10 cellular contexts compared by ENCODE assay signal in genomic region chr1:61851849-61852692, GRCh38.
A peak's percentile ranks its signal among the peaks of the same experiment; 100 is the strongest.
DNase-seq lines count a peak whose midpoint lies in the region; ATAC-seq and TF ChIP-seq lines count a peak whose summit lies in the region.
"Had no signal": no experiment of that assay in that cellular context is flagged by ENCODE, and none has a peak within 500 bp of the region (broad histone marks: within the 10 kb centered on the region; RNA-seq: fewer than 3 reads in every experiment).

No MANE protein-coding gene starts in this region.

- H3K4me1 ChIP-seq in testis: no peaks in the 10 kb centered on the region

- H3K27me3 Mint-ChIP-seq in activated CD4-positive, alpha-beta T cell treated with anti-CD3 and anti-CD28 coated beads, Interleukin-2, amount 10 ng/mL, durations not matched to agents 24 days and 14 days: no peaks in the 10 kb centered on the region
- no peaks in the 10 kb centered on the region for H3K27me3 Mint-ChIP-seq in brain
- H3K27me3 Mint-ChIP-seq: activated naive CD8-positive, alpha-beta T cell had no signal

- no peaks in the 10 kb centered on the region for H3K9me3 Mint-ChIP-seq in activated CD4-positive, alpha-beta T cell treated with anti-CD3 and anti-CD28 coated beads, Interleukin-2, amount 10 ng/mL, durations not matched to agents 24 days and 14 days
- no peaks in the 10 kb centered on the region for H3K9me3 Mint-ChIP-seq in brain
- H3K9me3 Mint-ChIP-seq: CD8-positive, alpha-beta memory T cell had no signal

- no peaks in the 10 kb centered on the region for H3K36me3 Mint-ChIP-seq in activated CD4-positive, alpha-beta T cell treated with anti-CD3 and anti-CD28 coated beads, Interleukin-2, amount 10 ng/mL, durations not matched to agents 24 days and 14 days (ENCODE audit: low read depth)
- peaks cover 3% of the 10 kb centered on the region for H3K36me3 Mint-ChIP-seq in brain

- TF ChIP-seq CTCF in brain (conservative IDR thresholded peaks at IDR 0.05): peak; percentile 75 to 86
- peak in 2 of 3 experiments; percentile 44 to 62 for TF ChIP-seq CTCF in testis (IDR thresholded peaks at IDR 0.05)

- peaks cover 2% of the 10 kb centered on the region for H3K4me1 Mint-ChIP-seq in activated CD4-positive, alpha-beta T cell treated with anti-CD3 and anti-CD28 coated beads, Interleukin-2, amount 10 ng/mL, durations not matched to agents 24 days and 14 days
- peaks cover 32% of the 10 kb centered on the region for H3K4me1 Mint-ChIP-seq in brain
- H3K4me1 Mint-ChIP-seq: CD8-positive, alpha-beta memory T cell had no signal

- no peaks in the 10 kb centered on the region for H3K36me3 ChIP-seq in testis (ENCODE audit: low read depth, missing control alignments)

- no peaks in the 10 kb centered on the region for H3K9me3 ChIP-seq in testis

- peak; percentile 75 for DNase-seq in activated CD4-positive, alpha-beta T cell treated with anti-CD3 and anti-CD28 coated beads, Interleukin-2, amount 10 ng/mL, durations not matched to agents 24 days and 14 days
- no peak for DNase-seq in activated CD4-positive, alpha-beta T cell treated with anti-CD3 and anti-CD28 coated beads, Interleukin-2, amount 50 U/mL, for 1 hour
- DNase-seq in NCI-H69 (lab: John Stamatoyannopoulos, UW) (peak; percentile 58), iris pigment epithelial cell (ENCODE audit: low read depth) (peak; percentile 73), testis (no peak)

- no peak for TF ChIP-seq POLR2A in testis (IDR thresholded peaks at IDR 0.05)

- peak; percentile 78 for ATAC-seq in HG03432 (IDR thresholded peaks at IDR 0.05; ENCODE audit: unreplicated experiment)
- ATAC-seq in HG03097 (IDR thresholded peaks at IDR 0.05; ENCODE audit: low FRiP score, unreplicated experiment): no peak

- H3K27ac Mint-ChIP-seq in activated CD4-positive, alpha-beta T cell treated with anti-CD3 and anti-CD28 coated beads, Interleukin-2, amount 10 ng/mL, durations not matched to agents 24 days and 14 days: no peak overlapping the region
- peak overlapping the region in 4 of 5 experiments; percentile 59 to 93 (median 78) for H3K27ac Mint-ChIP-seq in brain
- H3K27ac Mint-ChIP-seq: activated naive CD8-positive, alpha-beta T cell had no signal

- no peak overlapping the region for H3K4me3 Mint-ChIP-seq in activated CD4-positive, alpha-beta T cell treated with anti-CD3 and anti-CD28 coated beads, Interleukin-2, amount 10 ng/mL, durations not matched to agents 24 days and 14 days
- H3K4me3 Mint-ChIP-seq in brain: no peak overlapping the region
- H3K4me3 Mint-ChIP-seq: activated naive CD8-positive, alpha-beta T cell; CD8-positive, alpha-beta memory T cell had no signal

- H3K27me3 ChIP-seq in testis: no peaks in the 10 kb centered on the region

- H3K27ac ChIP-seq in testis: no peak overlapping the region

- 74 to 79% methylated on average over 6 of the region's 6 CpGs for WGBS in testis, 2 donors

- H3K4me3 ChIP-seq in testis: no peak overlapping the region

- intact Hi-C loops in activated CD4-positive, alpha-beta T cell treated with anti-CD3 and anti-CD28 coated beads, Interleukin-2, amount 10 ng/mL, durations not matched to agents 24 days and 14 days (cut with micrococcal nuclease): loop anchor here (2.0 to 10.0 kb wide), 5 partner anchors 263 to 1877 kb away; no protein-coding TSS in a partner anchor
- intact Hi-C loops in testis (cut with DNase I; ENCODE audit: low total_unique reads): loop anchor here (10.0 kb wide), 1 partner anchor 807 kb away; no protein-coding TSS in a partner anchor

Comparison
In these comparisons a context has a peak if more than half of its experiments do, and no peak if none do; other contexts are left out.
1. DNase-seq: peak in activated CD4-positive, alpha-beta T cell treated with anti-CD3 and anti-CD28 coated beads, Interleukin-2, amount 10 ng/mL, durations not matched to agents 24 days and 14 days (single experiment), NCI-H69 (single experiment) and iris pigment epithelial cell (single experiment); none in activated CD4-positive, alpha-beta T cell treated with anti-CD3 and anti-CD28 coated beads, Interleukin-2, amount 50 U/mL, for 1 hour (single experiment) and testis (single experiment).